1 cellular context compared by ENCODE assay signal in the genomic region with DNA sequence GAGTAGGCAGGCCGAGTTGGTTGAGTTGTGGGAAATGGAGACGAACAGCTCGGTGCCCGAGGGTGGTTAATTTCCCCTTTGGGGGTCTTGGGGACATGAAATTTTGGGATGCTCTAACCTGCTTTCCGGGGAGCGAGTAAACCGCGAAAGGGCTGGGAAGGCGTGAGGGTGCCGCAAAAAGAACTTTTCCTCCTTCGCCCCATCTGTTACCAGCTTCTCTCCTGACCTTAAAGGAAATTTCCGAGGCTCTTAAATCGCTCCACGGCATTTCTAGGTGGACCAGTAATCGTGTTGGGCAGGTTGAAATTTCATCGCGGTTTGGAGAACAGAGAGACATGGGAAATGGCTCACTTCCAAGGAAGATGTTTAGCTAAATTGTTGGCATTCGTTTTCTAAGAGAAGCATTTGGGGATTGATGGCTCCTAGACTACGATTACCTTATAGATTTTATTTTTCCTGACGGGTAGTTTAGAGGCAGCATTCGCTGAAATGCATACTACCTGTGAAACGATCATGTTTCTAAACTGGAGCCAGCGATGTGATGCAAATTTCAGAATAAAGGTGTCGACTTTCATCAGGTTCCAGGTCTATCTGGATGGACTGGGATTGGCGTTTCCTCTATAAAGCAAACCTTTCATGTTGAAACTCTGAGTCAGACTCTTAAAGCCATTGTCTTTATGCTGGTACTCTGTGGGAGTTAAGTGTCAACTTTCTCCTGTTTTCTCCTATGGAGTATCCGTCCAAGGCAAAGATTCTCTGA.
TF ChIP-seq lines count a peak whose summit lies in the region.

No MANE protein-coding gene starts in this region.

TF ChIP-seq in HEK293, 187 proteins besides CTCF, POLR2A, EP300 and RAD21 (continued from another document and continues in another):
- TF ChIP-seq, protein P1, sequence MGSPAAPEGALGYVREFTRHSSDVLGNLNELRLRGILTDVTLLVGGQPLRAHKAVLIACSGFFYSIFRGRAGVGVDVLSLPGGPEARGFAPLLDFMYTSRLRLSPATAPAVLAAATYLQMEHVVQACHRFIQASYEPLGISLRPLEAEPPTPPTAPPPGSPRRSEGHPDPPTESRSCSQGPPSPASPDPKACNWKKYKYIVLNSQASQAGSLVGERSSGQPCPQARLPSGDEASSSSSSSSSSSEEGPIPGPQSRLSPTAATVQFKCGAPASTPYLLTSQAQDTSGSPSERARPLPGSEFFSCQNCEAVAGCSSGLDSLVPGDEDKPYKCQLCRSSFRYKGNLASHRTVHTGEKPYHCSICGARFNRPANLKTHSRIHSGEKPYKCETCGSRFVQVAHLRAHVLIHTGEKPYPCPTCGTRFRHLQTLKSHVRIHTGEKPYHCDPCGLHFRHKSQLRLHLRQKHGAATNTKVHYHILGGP (tag by site-specific recombination; IDR thresholded peaks at IDR 0.05) = no peak
- TF ChIP-seq ZNF76 (tag by site-specific recombination; IDR thresholded peaks at IDR 0.05; ENCODE audit: borderline replicate concordance, low read depth) = no peak
- no peak for TF ChIP-seq ZNF248 (tag by site-specific recombination; IDR thresholded peaks at IDR 0.05)
- no peak for TF ChIP-seq ZNF555 (tag by site-specific recombination; conservative IDR thresholded peaks at IDR 0.05)
- peak; percentile 52; the same call in 1 of the 2 replicates for TF ChIP-seq ZNF629 (tag by site-specific recombination; IDR thresholded peaks at IDR 0.05)
- peak; percentile 64; the same call in 1 of the 2 replicates for TF ChIP-seq GLIS2 (tag by site-specific recombination; IDR thresholded peaks at IDR 0.05)
- no peak for TF ChIP-seq GLI2 (tag by site-specific recombination; IDR thresholded peaks at IDR 0.05; ENCODE audit: borderline replicate concordance, low read depth)
- no peak for TF ChIP-seq ZNF311 (tag by site-specific recombination; IDR thresholded peaks at IDR 0.05; ENCODE audit: borderline replicate concordance)
- TF ChIP-seq ZNF112 (tag by site-specific recombination; IDR thresholded peaks at IDR 0.05) = no peak
- TF ChIP-seq, protein P2, sequence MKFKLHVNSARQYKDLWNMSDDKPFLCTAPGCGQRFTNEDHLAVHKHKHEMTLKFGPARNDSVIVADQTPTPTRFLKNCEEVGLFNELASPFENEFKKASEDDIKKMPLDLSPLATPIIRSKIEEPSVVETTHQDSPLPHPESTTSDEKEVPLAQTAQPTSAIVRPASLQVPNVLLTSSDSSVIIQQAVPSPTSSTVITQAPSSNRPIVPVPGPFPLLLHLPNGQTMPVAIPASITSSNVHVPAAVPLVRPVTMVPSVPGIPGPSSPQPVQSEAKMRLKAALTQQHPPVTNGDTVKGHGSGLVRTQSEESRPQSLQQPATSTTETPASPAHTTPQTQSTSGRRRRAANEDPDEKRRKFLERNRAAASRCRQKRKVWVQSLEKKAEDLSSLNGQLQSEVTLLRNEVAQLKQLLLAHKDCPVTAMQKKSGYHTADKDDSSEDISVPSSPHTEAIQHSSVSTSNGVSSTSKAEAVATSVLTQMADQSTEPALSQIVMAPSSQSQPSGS (tag by site-specific recombination; IDR thresholded peaks at IDR 0.05; ENCODE audit: low read depth) = no peak
- TF ChIP-seq ZNF391 (tag by site-specific recombination; IDR thresholded peaks at IDR 0.05; ENCODE audit: borderline replicate concordance, low read depth) = no peak
- no peak for TF ChIP-seq OVOL3 (tag by site-specific recombination; IDR thresholded peaks at IDR 0.05)
- TF ChIP-seq SCRT1 (tag by site-specific recombination; IDR thresholded peaks at IDR 0.05; ENCODE audit: borderline replicate concordance) = no peak
- TF ChIP-seq ZNF155 (tag by site-specific recombination; IDR thresholded peaks at IDR 0.05) = no peak
- TF ChIP-seq, protein P3, sequence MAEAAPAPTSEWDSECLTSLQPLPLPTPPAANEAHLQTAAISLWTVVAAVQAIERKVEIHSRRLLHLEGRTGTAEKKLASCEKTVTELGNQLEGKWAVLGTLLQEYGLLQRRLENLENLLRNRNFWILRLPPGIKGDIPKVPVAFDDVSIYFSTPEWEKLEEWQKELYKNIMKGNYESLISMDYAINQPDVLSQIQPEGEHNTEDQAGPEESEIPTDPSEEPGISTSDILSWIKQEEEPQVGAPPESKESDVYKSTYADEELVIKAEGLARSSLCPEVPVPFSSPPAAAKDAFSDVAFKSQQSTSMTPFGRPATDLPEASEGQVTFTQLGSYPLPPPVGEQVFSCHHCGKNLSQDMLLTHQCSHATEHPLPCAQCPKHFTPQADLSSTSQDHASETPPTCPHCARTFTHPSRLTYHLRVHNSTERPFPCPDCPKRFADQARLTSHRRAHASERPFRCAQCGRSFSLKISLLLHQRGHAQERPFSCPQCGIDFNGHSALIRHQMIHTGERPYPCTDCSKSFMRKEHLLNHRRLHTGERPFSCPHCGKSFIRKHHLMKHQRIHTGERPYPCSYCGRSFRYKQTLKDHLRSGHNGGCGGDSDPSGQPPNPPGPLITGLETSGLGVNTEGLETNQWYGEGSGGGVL (tag by site-specific recombination; IDR thresholded peaks at IDR 0.05) = no peak
- TF ChIP-seq ZNF146 (tag by site-specific recombination; IDR thresholded peaks at IDR 0.05) = no peak
- TF ChIP-seq ZNF2 (tag by site-specific recombination; IDR thresholded peaks at IDR 0.05) = no peak
- TF ChIP-seq, protein P4, sequence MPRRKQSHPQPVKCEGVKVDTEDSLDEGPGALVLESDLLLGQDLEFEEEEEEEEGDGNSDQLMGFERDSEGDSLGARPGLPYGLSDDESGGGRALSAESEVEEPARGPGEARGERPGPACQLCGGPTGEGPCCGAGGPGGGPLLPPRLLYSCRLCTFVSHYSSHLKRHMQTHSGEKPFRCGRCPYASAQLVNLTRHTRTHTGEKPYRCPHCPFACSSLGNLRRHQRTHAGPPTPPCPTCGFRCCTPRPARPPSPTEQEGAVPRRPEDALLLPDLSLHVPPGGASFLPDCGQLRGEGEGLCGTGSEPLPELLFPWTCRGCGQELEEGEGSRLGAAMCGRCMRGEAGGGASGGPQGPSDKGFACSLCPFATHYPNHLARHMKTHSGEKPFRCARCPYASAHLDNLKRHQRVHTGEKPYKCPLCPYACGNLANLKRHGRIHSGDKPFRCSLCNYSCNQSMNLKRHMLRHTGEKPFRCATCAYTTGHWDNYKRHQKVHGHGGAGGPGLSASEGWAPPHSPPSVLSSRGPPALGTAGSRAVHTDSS (tag by site-specific recombination; IDR thresholded peaks at IDR 0.05) = no peak
- no peak for TF ChIP-seq ZNF571 (tag by site-specific recombination; IDR thresholded peaks at IDR 0.05)
- no peak for TF ChIP-seq ZNF529 (tag by site-specific recombination; IDR thresholded peaks at IDR 0.05; ENCODE audit: insufficient replicate concordance)
- TF ChIP-seq, protein P5, sequence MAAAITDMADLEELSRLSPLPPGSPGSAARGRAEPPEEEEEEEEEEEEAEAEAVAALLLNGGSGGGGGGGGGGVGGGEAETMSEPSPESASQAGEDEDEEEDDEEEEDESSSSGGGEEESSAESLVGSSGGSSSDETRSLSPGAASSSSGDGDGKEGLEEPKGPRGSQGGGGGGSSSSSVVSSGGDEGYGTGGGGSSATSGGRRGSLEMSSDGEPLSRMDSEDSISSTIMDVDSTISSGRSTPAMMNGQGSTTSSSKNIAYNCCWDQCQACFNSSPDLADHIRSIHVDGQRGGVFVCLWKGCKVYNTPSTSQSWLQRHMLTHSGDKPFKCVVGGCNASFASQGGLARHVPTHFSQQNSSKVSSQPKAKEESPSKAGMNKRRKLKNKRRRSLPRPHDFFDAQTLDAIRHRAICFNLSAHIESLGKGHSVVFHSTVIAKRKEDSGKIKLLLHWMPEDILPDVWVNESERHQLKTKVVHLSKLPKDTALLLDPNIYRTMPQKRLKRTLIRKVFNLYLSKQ (tag by site-specific recombination; IDR thresholded peaks at IDR 0.05; ENCODE audit: borderline replicate concordance) = no peak
- TF ChIP-seq ZIC2 (tag by site-specific recombination; IDR thresholded peaks at IDR 0.05) = no peak
- TF ChIP-seq SP2 (tag by site-specific recombination; IDR thresholded peaks at IDR 0.05) = no peak
- no peak for TF ChIP-seq ZNF433 (tag by site-specific recombination; IDR thresholded peaks at IDR 0.05; ENCODE audit: low read depth)
- no peak for TF ChIP-seq ZNF121 (tag by site-specific recombination; IDR thresholded peaks at IDR 0.05)
- TF ChIP-seq TRIM28 (IDR thresholded peaks at IDR 0.05; ENCODE audit: borderline replicate concordance, low read length) = peak; percentile 3; the same call in 1 of the 2 replicates
- TF ChIP-seq ZNF768 (tag by site-specific recombination; IDR thresholded peaks at IDR 0.05) = no peak
- no peak for TF ChIP-seq ZNF16 (tag by site-specific recombination; IDR thresholded peaks at IDR 0.05; ENCODE audit: low read depth)
- TF ChIP-seq WT1 (tag by site-specific recombination; IDR thresholded peaks at IDR 0.05) = no peak
- TF ChIP-seq ZNF350 (tag by site-specific recombination; IDR thresholded peaks at IDR 0.05) = no peak
- TF ChIP-seq ZNF426 (tag by site-specific recombination; IDR thresholded peaks at IDR 0.05) = no peak
- TF ChIP-seq, protein P6, sequence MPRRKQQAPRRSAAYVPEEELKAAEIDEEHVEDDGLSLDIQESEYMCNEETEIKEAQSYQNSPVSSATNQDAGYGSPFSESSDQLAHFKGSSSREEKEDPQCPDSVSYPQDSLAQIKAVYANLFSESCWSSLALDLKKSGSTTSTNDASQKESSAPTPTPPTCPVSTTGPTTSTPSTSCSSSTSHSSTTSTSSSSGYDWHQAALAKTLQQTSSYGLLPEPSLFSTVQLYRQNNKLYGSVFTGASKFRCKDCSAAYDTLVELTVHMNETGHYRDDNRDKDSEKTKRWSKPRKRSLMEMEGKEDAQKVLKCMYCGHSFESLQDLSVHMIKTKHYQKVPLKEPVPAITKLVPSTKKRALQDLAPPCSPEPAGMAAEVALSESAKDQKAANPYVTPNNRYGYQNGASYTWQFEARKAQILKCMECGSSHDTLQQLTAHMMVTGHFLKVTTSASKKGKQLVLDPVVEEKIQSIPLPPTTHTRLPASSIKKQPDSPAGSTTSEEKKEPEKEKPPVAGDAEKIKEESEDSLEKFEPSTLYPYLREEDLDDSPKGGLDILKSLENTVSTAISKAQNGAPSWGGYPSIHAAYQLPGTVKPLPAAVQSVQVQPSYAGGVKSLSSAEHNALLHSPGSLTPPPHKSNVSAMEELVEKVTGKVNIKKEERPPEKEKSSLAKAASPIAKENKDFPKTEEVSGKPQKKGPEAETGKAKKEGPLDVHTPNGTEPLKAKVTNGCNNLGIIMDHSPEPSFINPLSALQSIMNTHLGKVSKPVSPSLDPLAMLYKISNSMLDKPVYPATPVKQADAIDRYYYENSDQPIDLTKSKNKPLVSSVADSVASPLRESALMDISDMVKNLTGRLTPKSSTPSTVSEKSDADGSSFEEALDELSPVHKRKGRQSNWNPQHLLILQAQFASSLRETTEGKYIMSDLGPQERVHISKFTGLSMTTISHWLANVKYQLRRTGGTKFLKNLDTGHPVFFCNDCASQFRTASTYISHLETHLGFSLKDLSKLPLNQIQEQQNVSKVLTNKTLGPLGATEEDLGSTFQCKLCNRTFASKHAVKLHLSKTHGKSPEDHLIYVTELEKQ (tag by site-specific recombination; IDR thresholded peaks at IDR 0.05; ENCODE audit: borderline replicate concordance) = no peak
- TF ChIP-seq, protein P7, sequence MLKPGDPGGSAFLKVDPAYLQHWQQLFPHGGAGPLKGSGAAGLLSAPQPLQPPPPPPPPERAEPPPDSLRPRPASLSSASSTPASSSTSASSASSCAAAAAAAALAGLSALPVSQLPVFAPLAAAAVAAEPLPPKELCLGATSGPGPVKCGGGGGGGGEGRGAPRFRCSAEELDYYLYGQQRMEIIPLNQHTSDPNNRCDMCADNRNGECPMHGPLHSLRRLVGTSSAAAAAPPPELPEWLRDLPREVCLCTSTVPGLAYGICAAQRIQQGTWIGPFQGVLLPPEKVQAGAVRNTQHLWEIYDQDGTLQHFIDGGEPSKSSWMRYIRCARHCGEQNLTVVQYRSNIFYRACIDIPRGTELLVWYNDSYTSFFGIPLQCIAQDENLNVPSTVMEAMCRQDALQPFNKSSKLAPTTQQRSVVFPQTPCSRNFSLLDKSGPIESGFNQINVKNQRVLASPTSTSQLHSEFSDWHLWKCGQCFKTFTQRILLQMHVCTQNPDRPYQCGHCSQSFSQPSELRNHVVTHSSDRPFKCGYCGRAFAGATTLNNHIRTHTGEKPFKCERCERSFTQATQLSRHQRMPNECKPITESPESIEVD (tag by site-specific recombination; IDR thresholded peaks at IDR 0.05) = peak; percentile 73
- TF ChIP-seq SP3 (tag by site-specific recombination; IDR thresholded peaks at IDR 0.05) = no peak
- TF ChIP-seq BCL11B (tag by site-specific recombination; IDR thresholded peaks at IDR 0.05; ENCODE audit: low read depth) = no peak
- TF ChIP-seq, protein P8, sequence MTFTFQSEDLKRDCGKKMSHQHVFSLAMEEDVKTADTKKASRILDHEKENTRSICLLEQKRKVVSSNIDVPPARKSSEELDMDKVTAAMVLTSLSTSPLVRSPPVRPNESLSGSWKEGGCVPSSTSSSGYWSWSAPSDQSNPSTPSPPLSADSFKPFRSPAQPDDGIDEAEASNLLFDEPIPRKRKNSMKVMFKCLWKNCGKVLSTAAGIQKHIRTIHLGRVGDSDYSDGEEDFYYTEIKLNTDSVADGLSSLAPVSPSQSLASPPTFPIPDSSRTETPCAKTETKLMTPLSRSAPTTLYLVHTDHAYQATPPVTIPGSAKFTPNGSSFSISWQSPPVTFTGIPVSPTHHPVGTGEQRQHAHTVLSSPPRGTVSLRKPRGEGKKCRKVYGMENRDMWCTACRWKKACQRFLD (tag by site-specific recombination; IDR thresholded peaks at IDR 0.05) = no peak
